41 cellular contexts compared by ENCODE assay signal in the genomic region with DNA sequence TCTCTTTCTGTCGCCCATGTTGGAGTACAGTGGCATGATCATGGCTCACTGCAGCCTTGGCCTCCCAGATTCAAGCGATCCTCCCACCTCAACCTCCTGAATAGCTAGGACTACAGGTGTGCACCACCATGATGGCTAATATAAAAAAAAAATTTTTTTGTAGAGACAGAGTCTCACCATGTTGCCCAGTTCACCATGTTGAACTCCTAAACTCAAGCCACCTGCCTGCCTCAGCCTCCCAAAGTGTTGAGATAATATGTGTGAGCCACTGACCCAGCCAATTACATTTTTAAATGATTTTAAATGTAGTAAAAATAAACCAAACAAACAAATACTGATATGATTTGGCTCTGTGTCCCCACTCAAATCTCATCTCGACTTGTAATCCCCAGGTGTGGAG.
"Had no signal": no experiment of that assay in that cellular context is flagged by ENCODE, and none has a peak within 500 bp of the region (broad histone marks: within the 10 kb centered on the region; RNA-seq: fewer than 3 reads in every experiment).

No MANE protein-coding gene starts in this region.

- H3K27ac ChIP-seq: adrenal gland, ascending aorta, body of pancreas, brain microvascular endothelial cell, breast epithelium, cardiac muscle cell had no signal

- H3K36me3 Mint-ChIP-seq: activated naive CD4-positive, alpha-beta T cell treated with anti-CD3 and anti-CD28 coated beads, Interleukin-2, amount 50 U/mL, for 24 hours; activated naive CD8-positive, alpha-beta T cell treated with anti-CD3 and anti-CD28 coated beads, Interleukin-2, amount 10 ng/mL, durations not matched to agents 7 days and 5 days; brain had no signal

- H3K4me1 ChIP-seq: breast epithelium had no signal

- H3K9me3 ChIP-seq: body of pancreas had no signal

- H3K4me3 Mint-ChIP-seq: activated naive CD4-positive, alpha-beta T cell treated with anti-CD3 and anti-CD28 coated beads for 36 hours; activated naive CD4-positive, alpha-beta T cell treated with anti-CD3 and anti-CD28 coated beads, Interleukin-2, amount 10 ng/mL, durations not matched to agents 7 days and 5 days; activated naive CD4-positive, alpha-beta T cell treated with anti-CD3 and anti-CD28 coated beads, Interleukin-2, amount 50 U/mL, for 24 hours; activated naive CD8-positive, alpha-beta T cell; activated naive CD8-positive, alpha-beta T cell treated with anti-CD3 and anti-CD28 coated beads for 36 hours; activated naive CD8-positive, alpha-beta T cell treated with anti-CD3 and anti-CD28 coated beads, Interleukin-2, amount 10 ng/mL, durations not matched to agents 7 days and 5 days; activated naive CD8-positive, alpha-beta T cell treated with anti-CD3 and anti-CD28 coated beads, Interleukin-2, amount 50 U/mL, for 24 hours; activated T-cell treated with anti-CD3 and anti-CD28 coated beads, Interleukin-2, amount 50 U/mL, for 24 hours; activated T-cell treated with anti-CD3 and anti-CD28 coated beads, Interleukin-2, amount 50 U/mL, for 4 hours; activated T-cell treated with anti-CD3 and anti-CD28 coated beads, Interleukin-2, amount 50 U/mL, for 72 hours; activated T-helper 1 cell treated with anti-CD3 and anti-CD28 coated beads, Interleukin-12 subunit alpha, Interleukin-12 subunit beta, Interleukin-2, Interleukin-4 antibody, amounts not matched to agents 30 ng/mL and 10 ng/mL and 1 ng/mL, durations not matched to agents 14 hours and 24 hours and 36 hours; activated T-helper 17 cell treated with anti-CD3 and anti-CD28 coated beads, Interleukin-2, amount 50 U/mL, for 72 hours; brain; central memory CD8-positive, alpha-beta T cell had no signal

- H3K4me3 ChIP-seq: adrenal gland, ascending aorta, body of pancreas, breast epithelium, cardiac muscle cell had no signal

- H3K9me3 Mint-ChIP-seq: activated naive CD4-positive, alpha-beta T cell treated with anti-CD3 and anti-CD28 coated beads, Interleukin-2, amount 10 ng/mL, durations not matched to agents 7 days and 5 days; activated naive CD4-positive, alpha-beta T cell treated with anti-CD3 and anti-CD28 coated beads, Interleukin-2, amount 50 U/mL, for 72 hours; activated naive CD8-positive, alpha-beta T cell treated with anti-CD3 and anti-CD28 coated beads, Interleukin-2, amount 10 ng/mL, durations not matched to agents 7 days and 5 days; activated T-cell treated with anti-CD3 and anti-CD28 coated beads, Interleukin-2, amount 50 U/mL, for 72 hours; activated T-helper 1 cell treated with anti-CD3 and anti-CD28 coated beads, Interleukin-12 subunit alpha, Interleukin-12 subunit beta, Interleukin-2, Interleukin-4 antibody, amounts not matched to agents 30 ng/mL and 10 ng/mL and 1 ng/mL, durations not matched to agents 14 hours and 24 hours and 36 hours; activated T-helper 17 cell treated with anti-CD3 and anti-CD28 coated beads, Interleukin-2, amount 50 U/mL, for 72 hours; activated T-helper 2 cell treated with anti-CD3 and anti-CD28 coated beads, Interferon-gamma antibody, Interleukin-2, Interleukin-4, amounts not matched to agents 10 μg/mL and 5 μg/mL and 100 μg/mL, durations not matched to agents 14 hours and 24 hours and 36 hours; central memory CD8-positive, alpha-beta T cell had no signal

- H3K27ac Mint-ChIP-seq: activated naive CD4-positive, alpha-beta T cell treated with anti-CD3 and anti-CD28 coated beads for 36 hours; activated naive CD4-positive, alpha-beta T cell treated with anti-CD3 and anti-CD28 coated beads, Interleukin-2, amount 10 ng/mL, durations not matched to agents 7 days and 5 days; activated naive CD4-positive, alpha-beta T cell treated with anti-CD3 and anti-CD28 coated beads, Interleukin-2, amount 50 U/mL, for 24 hours; activated naive CD4-positive, alpha-beta T cell treated with anti-CD3 and anti-CD28 coated beads, Interleukin-2, amount 50 U/mL, for 72 hours; activated naive CD8-positive, alpha-beta T cell; activated naive CD8-positive, alpha-beta T cell treated with anti-CD3 and anti-CD28 coated beads for 36 hours; activated naive CD8-positive, alpha-beta T cell treated with anti-CD3 and anti-CD28 coated beads, Interleukin-2, amount 10 ng/mL, durations not matched to agents 7 days and 5 days; activated naive CD8-positive, alpha-beta T cell treated with anti-CD3 and anti-CD28 coated beads, Interleukin-2, amount 50 U/mL, for 24 hours; activated T-cell treated with anti-CD3 and anti-CD28 coated beads, Interleukin-2, amount 50 U/mL, for 24 hours; activated T-cell treated with anti-CD3 and anti-CD28 coated beads, Interleukin-2, amount 50 U/mL, for 72 hours; activated T-helper 1 cell treated with anti-CD3 and anti-CD28 coated beads, Interleukin-12 subunit alpha, Interleukin-12 subunit beta, Interleukin-2, Interleukin-4 antibody, amounts not matched to agents 30 ng/mL and 10 ng/mL and 1 ng/mL, durations not matched to agents 14 hours and 24 hours and 36 hours; activated T-helper 17 cell treated with anti-CD3 and anti-CD28 coated beads, Interleukin-2, amount 50 U/mL, for 72 hours; activated T-helper 2 cell treated with anti-CD3 and anti-CD28 coated beads, Interferon-gamma antibody, Interleukin-2, Interleukin-4, amounts not matched to agents 10 μg/mL and 5 μg/mL and 100 μg/mL, durations not matched to agents 14 hours and 24 hours and 36 hours; brain had no signal

- DNase-seq: activated effector memory CD4-positive, alpha-beta T cell treated with anti-CD3 and anti-CD28 coated beads, Interleukin-2, amount 50 U/mL, for 16 hours; activated effector memory CD4-positive, alpha-beta T cell treated with Interleukin-2 at 50 U/mL for 16 hours; activated gamma-delta T cell; activated gamma-delta T cell treated with Interleukin-2 at 50 U/mL for 16 hours; activated naive CD4-positive, alpha-beta T cell; activated naive CD4-positive, alpha-beta T cell treated with anti-CD3 and anti-CD28 coated beads for 36 hours; activated naive CD4-positive, alpha-beta T cell treated with anti-CD3 and anti-CD28 coated beads, Interleukin-2, amount 10 ng/mL, durations not matched to agents 7 days and 5 days; activated naive CD4-positive, alpha-beta T cell treated with anti-CD3 and anti-CD28 coated beads, Interleukin-2, amount 50 U/mL, for 16 hours; activated naive CD4-positive, alpha-beta T cell treated with Interleukin-2 at 50 U/mL for 16 hours; activated naive CD8-positive, alpha-beta T cell treated with anti-CD3 and anti-CD28 coated beads for 36 hours; activated naive CD8-positive, alpha-beta T cell treated with anti-CD3 and anti-CD28 coated beads, Interleukin-2, amount 10 ng/mL, durations not matched to agents 7 days and 5 days; activated naive CD8-positive, alpha-beta T cell treated with anti-CD3 and anti-CD28 coated beads, Interleukin-2, amount 50 U/mL, for 24 hours; activated T-cell treated with anti-CD3 and anti-CD28 coated beads for 4 hours; activated T-cell treated with anti-CD3 and anti-CD28 coated beads, Interleukin-2, amount 50 U/mL, for 1 hour; activated T-cell treated with anti-CD3 and anti-CD28 coated beads, Interleukin-2, amount 50 U/mL, for 24 hours; activated T-cell treated with anti-CD3 and anti-CD28 coated beads, Interleukin-2, amount 50 U/mL, for 4 hours; activated T-cell treated with anti-CD3 and anti-CD28 coated beads, Interleukin-2, amount 50 U/mL, for 48 hours; activated T-cell treated with anti-CD3 and anti-CD28 coated beads, Interleukin-2, amount 50 U/mL, for 72 hours; adrenal gland; amniotic stem cell; amygdala; anterior cingulate cortex; aorta; body of pancreas; brain microvascular endothelial cell; caudate nucleus; central memory CD4-positive, alpha-beta T cell; cerebellar nuclear complex had no signal

- H3K36me3 ChIP-seq: adrenal gland, ascending aorta, brain microvascular endothelial cell, breast epithelium, cardiac muscle cell had no signal

- FAIRE-seq: astrocyte, bronchial epithelial cell had no signal

- H3K27me3 ChIP-seq: ascending aorta, breast epithelium had no signal

- ATAC-seq: activated naive CD4-positive, alpha-beta T cell treated with anti-CD3 and anti-CD28 coated beads, Interleukin-2, amount 50 U/mL, for 72 hours; activated naive CD8-positive, alpha-beta T cell treated with anti-CD3 and anti-CD28 coated beads, Interleukin-2, amount 50 U/mL, for 24 hours; activated T-cell treated with anti-CD3 and anti-CD28 coated beads, Interleukin-2, amount 50 U/mL, for 4 hours; activated T-cell treated with anti-CD3 and anti-CD28 coated beads, Interleukin-2, amount 50 U/mL, for 72 hours; activated T-helper 17 cell treated with anti-CD3 and anti-CD28 coated beads, Interleukin-2, amount 50 U/mL, for 72 hours; body of pancreas had no signal
